Comparison of ENCODE assay signal across 1 cellular context in genomic region chr6:137536104-137536773, GRCh38.
TF ChIP-seq lines count a peak whose summit lies in the region.

No MANE protein-coding gene starts in this region.

TF ChIP-seq in WTC11, 78 proteins besides CTCF, POLR2A, EP300 and RAD21:
- no peak for TF ChIP-seq ZNF281 (CRISPR knock-in tag; IDR thresholded peaks at IDR 0.05)
